19 cellular contexts compared by ENCODE assay signal in the genomic region with DNA sequence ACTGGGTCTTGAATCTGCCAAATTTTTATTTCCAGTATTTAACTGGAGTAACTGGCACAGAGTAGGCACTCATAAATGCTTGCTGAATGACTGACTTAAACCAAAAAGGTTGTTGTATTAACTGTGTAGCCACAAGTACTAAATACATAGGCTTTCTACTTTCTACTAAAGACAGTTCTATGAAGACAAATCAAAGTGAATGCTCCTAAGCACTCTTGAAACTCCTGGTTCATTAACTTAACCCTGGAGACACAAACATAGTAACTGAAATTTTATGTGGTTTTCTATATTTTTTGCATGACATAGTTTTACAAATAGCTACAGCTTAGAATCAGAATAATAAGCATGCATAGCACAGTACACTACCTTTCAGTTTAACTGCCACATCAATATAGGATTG.
DNase-seq lines count a peak whose midpoint lies in the region; ATAC-seq, FAIRE-seq and TF ChIP-seq lines count a peak whose summit lies in the region.
"Had no signal": no experiment of that assay in that cellular context is flagged by ENCODE, and none has a peak within 500 bp of the region (broad histone marks: within the 10 kb centered on the region; RNA-seq: fewer than 3 reads in every experiment).

No MANE protein-coding gene starts in this region.

- DNase-seq in GM12865 (ENCODE audit: low read depth) (peak; percentile 9), GM19239 (ENCODE audit: insufficient read length, low spot score) (no peak), GM12878 (ENCODE audit: low read depth, low spot score) (no peak), NCI-H2227 treated with DMSO at 0.1 percent for 48 hours (lab: John Stamatoyannopoulos, UW) (no peak), GM23248 (no peak), OCI-M2 (lab: John Stamatoyannopoulos, UW; ENCODE audit: unreplicated experiment) (no peak)
- no peak for DNase-seq in activated T-helper 2 cell treated with anti-CD3 and anti-CD28 coated beads, Interferon-gamma antibody, Interleukin-2, Interleukin-4, amounts not matched to agents 10 μg/mL and 5 μg/mL and 100 μg/mL, durations not matched to agents 14 hours and 24 hours and 36 hours (ENCODE audit: low spot score)
- DNase-seq: ACHN; BE2C; CD4-positive, alpha-beta T cell; DMS 273 treated with DMSO at 0.1 percent for 48 hours; DMS53; GDM1; KG1 had no signal

- CTCF ChIA-PET in GM12878 (lab: Yijun Ruan, JAX), result interaction anchor here (0.5 kb wide), 1 partner anchor 679 kb away, joined by 3 read pairs; no protein-coding TSS in a partner anchor

- BruUV-seq in GM12878 (replicated peaks; lab: Mats Ljungman, UMichigan), result no TSS peak

- H2AFZ ChIP-seq in GM12878 (ENCODE audit: control insufficient read depth, low read depth, low read length), result no peak overlapping the region
- no peak overlapping the region for H2AFZ ChIP-seq in GM23248

- no peak overlapping the region for H3K4me3 Mint-ChIP-seq in activated T-helper 2 cell treated with anti-CD3 and anti-CD28 coated beads, Interferon-gamma antibody, Interleukin-2, Interleukin-4, amounts not matched to agents 10 μg/mL and 5 μg/mL and 100 μg/mL, durations not matched to agents 14 hours and 24 hours and 36 hours (ENCODE audit: low read depth)
- H3K4me3 Mint-ChIP-seq: CD4-positive, alpha-beta T cell had no signal

- peaks cover 18% of the 10 kb centered on the region for H3K4me1 Mint-ChIP-seq in activated T-helper 2 cell treated with anti-CD3 and anti-CD28 coated beads, Interferon-gamma antibody, Interleukin-2, Interleukin-4, amounts not matched to agents 10 μg/mL and 5 μg/mL and 100 μg/mL, durations not matched to agents 14 hours and 24 hours and 36 hours (ENCODE audit: low read depth)

- peaks cover 5% of the 10 kb centered on the region; the same call in 1 of the 2 replicates for H3K4me1 ChIP-seq in GM12878 (ENCODE audit: control insufficient read depth, insufficient read depth, low read length)
- H3K4me1 ChIP-seq in GM23248 (ENCODE audit: insufficient read depth), result no peaks in the 10 kb centered on the region
- H3K4me1 ChIP-seq: BE2C, HAP-1 had no signal

- H3K27ac ChIP-seq in GM12878 (ENCODE audit: control insufficient read depth, insufficient read depth) (no peak overlapping the region), GM23248 (no peak overlapping the region)
- H3K27ac ChIP-seq: C4-2B had no signal

- H4K20me1 ChIP-seq in GM12878 (ENCODE audit: control insufficient read depth, insufficient read depth) (no peaks in the 10 kb centered on the region), GM23248 (ENCODE audit: insufficient read depth) (no peaks in the 10 kb centered on the region)

- no peaks in the 10 kb centered on the region for H3K27me3 Mint-ChIP-seq in activated T-helper 2 cell treated with anti-CD3 and anti-CD28 coated beads, Interferon-gamma antibody, Interleukin-2, Interleukin-4, amounts not matched to agents 10 μg/mL and 5 μg/mL and 100 μg/mL, durations not matched to agents 14 hours and 24 hours and 36 hours (ENCODE audit: low read depth)
- H3K27me3 Mint-ChIP-seq: CD4-positive, alpha-beta T cell had no signal

- SMC1A ChIA-PET in GM12878 (lab: Charles Lee; ENCODE audit: uncharacterized antibody, unreplicated experiment), result interaction anchor here (1.8 kb wide), 1 partner anchor 14 kb away, joined by 5 read pairs; no protein-coding TSS in a partner anchor

- no peak for TF ChIP-seq EP300 in GM12878 (IDR thresholded peaks at IDR 0.05; ENCODE audit: borderline replicate concordance in 1 of 2, control insufficient read depth in 1 of 2, low read depth in 2 of 2, low read length in 2 of 2)

- TF ChIP-seq POLR2A in GM12878 (IDR thresholded peaks at IDR 0.05; ENCODE audit: low read depth, low read length), result no peak

- ATAC-seq in HG03565 (IDR thresholded peaks at IDR 0.05; ENCODE audit: unreplicated experiment), result peak; percentile 46
- ATAC-seq in GM12878, result peak; percentile 36

- no peak overlapping the region for H3K27ac Mint-ChIP-seq in activated T-helper 2 cell treated with anti-CD3 and anti-CD28 coated beads, Interferon-gamma antibody, Interleukin-2, Interleukin-4, amounts not matched to agents 10 μg/mL and 5 μg/mL and 100 μg/mL, durations not matched to agents 14 hours and 24 hours and 36 hours
- H3K27ac Mint-ChIP-seq: CD4-positive, alpha-beta T cell had no signal

- POLR2A ChIA-PET in GM12878 (lab: Charles Lee), result no interaction called here

- no peaks in the 10 kb centered on the region for H3F3A ChIP-seq in GM23248 (ENCODE audit: insufficient read depth)

- no peaks in the 10 kb centered on the region for H3K9me2 ChIP-seq in GM23248 (ENCODE audit: insufficient read depth)

- no peak for TF ChIP-seq RAD21 in GM12878 (IDR thresholded peaks at IDR 0.05; ENCODE audit: insufficient read depth, low read depth, low read length)

- no peak for TF ChIP-seq CTCF in GM12865 (IDR thresholded peaks at IDR 0.05; ENCODE audit: insufficient read depth, low read depth, low read length, missing control alignments)
- no peak for TF ChIP-seq CTCF in GM12878 (IDR thresholded peaks at IDR 0.05 in 2 of 3, conservative IDR thresholded peaks at IDR 0.05 in 1 of 3; ENCODE audit: control insufficient read depth in 2 of 3, extremely low read depth in 1 of 3, insufficient read depth in 1 of 3, low read depth in 3 of 3, low read length in 3 of 3)

- H3K9ac ChIP-seq in GM12878 (ENCODE audit: control insufficient read depth, insufficient read depth, low read length) (no peak overlapping the region), GM23248 (no peak overlapping the region)

- FAIRE-seq in GM19239 (lab: Jason Lieb, UNC) (peak; percentile 23), GM12878 (lab: Jason Lieb, UNC) (no peak)
- FAIRE-seq: A204.1, H1 had no signal

- intact Hi-C loops in GM12878 (cut with micrococcal nuclease; ENCODE audit: unreplicated experiment), result no loop called here
- intact Hi-C loops in activated T-helper 2 cell treated with anti-CD3 and anti-CD28 coated beads, Interferon-gamma antibody, Interleukin-2, Interleukin-4, amounts not matched to agents 10 μg/mL and 5 μg/mL and 100 μg/mL, durations not matched to agents 14 hours and 24 hours and 36 hours (cut with micrococcal nuclease), result no loop called here

- peaks cover 29% of the 10 kb centered on the region for H3K9me3 Mint-ChIP-seq in activated T-helper 2 cell treated with anti-CD3 and anti-CD28 coated beads, Interferon-gamma antibody, Interleukin-2, Interleukin-4, amounts not matched to agents 10 μg/mL and 5 μg/mL and 100 μg/mL, durations not matched to agents 14 hours and 24 hours and 36 hours
- H3K9me3 Mint-ChIP-seq: CD4-positive, alpha-beta T cell had no signal

- H3K36me3 Mint-ChIP-seq in activated T-helper 2 cell treated with anti-CD3 and anti-CD28 coated beads, Interferon-gamma antibody, Interleukin-2, Interleukin-4, amounts not matched to agents 10 μg/mL and 5 μg/mL and 100 μg/mL, durations not matched to agents 14 hours and 24 hours and 36 hours (ENCODE audit: low read depth), result peaks cover 44% of the 10 kb centered on the region

- in situ Hi-C loops in GM12878 (cut with MboI) (no loop called here), GM23248 (cut with MboI) (no loop called here)

- no peak overlapping the region for H3K4me3 ChIP-seq in GM12865 (ENCODE audit: low read depth, low read length)
- no peak overlapping the region for H3K4me3 ChIP-seq in GM12878
- no peak overlapping the region for H3K4me3 ChIP-seq in GM23248
- H3K4me3 ChIP-seq: HAP-1 had no signal

- H3K27me3 ChIP-seq in GM12878 (replicated peaks in 1 of 2; ENCODE audit: control insufficient read depth in 2 of 2, insufficient read depth in 2 of 2, low read length in 1 of 2) (no peaks in the 10 kb centered on the region), GM23248 (replicated peaks; ENCODE audit: insufficient read depth) (no peaks in the 10 kb centered on the region)
- H3K27me3 ChIP-seq: BE2C had no signal

- H3K79me2 ChIP-seq in GM12878 (ENCODE audit: control insufficient read depth, insufficient read depth, low read length) (no peaks in the 10 kb centered on the region), GM23248 (ENCODE audit: insufficient read depth) (no peaks in the 10 kb centered on the region)

- RAD21 ChIA-PET in GM12878 (lab: Charles Lee; ENCODE audit: unreplicated experiment), result no interaction called here

- no peaks in the 10 kb centered on the region for H3K9me3 ChIP-seq in GM12878 (replicated peaks; ENCODE audit: control insufficient read depth, insufficient read depth, low read length)
- H3K9me3 ChIP-seq in GM23248 (ENCODE audit: low read depth), result no peaks in the 10 kb centered on the region
- H3K9me3 ChIP-seq: BE2C had no signal

- H3K4me2 ChIP-seq in GM12878 (ENCODE audit: control insufficient read depth, insufficient read depth) (no peak overlapping the region), GM23248 (ENCODE audit: unreplicated experiment) (no peak overlapping the region)

- H3K36me3 ChIP-seq in GM12878 (ENCODE audit: control insufficient read depth in 2 of 2, insufficient read depth in 2 of 2, low read length in 1 of 2) (no peaks in the 10 kb centered on the region), GM23248 (ENCODE audit: low read depth) (no peaks in the 10 kb centered on the region)
- H3K36me3 ChIP-seq: HAP-1 had no signal

TF ChIP-seq in GM12878, 131 proteins besides CTCF, POLR2A, EP300 and RAD21:
- peak; percentile 39 for TF ChIP-seq RUNX3 (IDR thresholded peaks at IDR 0.05; ENCODE audit: low read length)
- no peak for TF ChIP-seq RELA (IDR thresholded peaks at IDR 0.05; ENCODE audit: borderline replicate concordance, partially characterized antibody)
- no peak for TF ChIP-seq CEBPB (IDR thresholded peaks at IDR 0.05; ENCODE audit: borderline replicate concordance in 1 of 2, low read depth in 2 of 2, low read length in 2 of 2)
- TF ChIP-seq JUND (IDR thresholded peaks at IDR 0.05; ENCODE audit: low read depth, low read length), result no peak
- no peak for TF ChIP-seq PML (IDR thresholded peaks at IDR 0.05; ENCODE audit: low read length)
- 0 out of 2 replicates have a peak, but pooled peaks have one; percentile 18 for TF ChIP-seq MEF2A (IDR thresholded peaks at IDR 0.05; ENCODE audit: insufficient read depth, low read depth, low read length)
